In genomic region chr16:27591837-27592236, GRCh38 we compare ENCODE assay signal across 9 cellular contexts.
"Had no signal": no experiment of that assay in that cellular context is flagged by ENCODE, and none has a peak within 500 bp of the region (broad histone marks: within the 10 kb centered on the region; RNA-seq: fewer than 3 reads in every experiment).

No MANE protein-coding gene starts in this region.

- H2AFZ ChIP-seq: GM23248, GM23338 had no signal

- H3K9ac ChIP-seq: GM23248 had no signal

- H3K4me3 Mint-ChIP-seq: GM23338, H9, HFFc6 had no signal

- H3K9me3 Mint-ChIP-seq: HFFc6 had no signal

- H3K4me1 Mint-ChIP-seq: GM23338, H9 had no signal

- DNase-seq: GM23248, GOT3, H7, H9, HCEC 1CT, HFFc6 had no signal

- H3K27ac ChIP-seq: GM23248 had no signal

- H3K36me3 ChIP-seq: HAP-1 had no signal

- H3K27ac Mint-ChIP-seq: GM23338, HFFc6 had no signal

- H3K4me3 ChIP-seq: GM23248, GM23338, HAP-1 had no signal

- H3K4me2 ChIP-seq: GM23338 had no signal

- ATAC-seq: GM23338, HCT116 had no signal

- H3K9me3 ChIP-seq: HAP-1 had no signal
